18 cellular contexts compared by ENCODE assay signal in genomic region chr17:32626371-32626770, GRCh38.
DNase-seq lines count a peak whose midpoint lies in the region; ATAC-seq and TF ChIP-seq lines count a peak whose summit lies in the region.
"Had no signal": no experiment of that assay in that cellular context is flagged by ENCODE, and none has a peak within 500 bp of the region (broad histone marks: within the 10 kb centered on the region; RNA-seq: fewer than 3 reads in every experiment).

No MANE protein-coding gene starts in this region.

- H3K4me3 Mint-ChIP-seq in stimulated activated memory B cell treated with anti-CD40 and anti-IgM and Interleukin-4, amounts not matched to agents 10 μg/mL and 1 μg/mL and 100 μg/mL, for 72 hours: no peak overlapping the region
- H3K4me3 Mint-ChIP-seq: activated naive CD8-positive, alpha-beta T cell treated with anti-CD3 and anti-CD28 coated beads, Interleukin-2, amount 50 U/mL, for 24 hours; naive thymus-derived CD4-positive, alpha-beta T cell had no signal

- DNase-seq in NCI-H1105 treated with DMSO at 0.1 percent for 48 hours (lab: John Stamatoyannopoulos, UW) (peak; percentile 78), NCI-H2227 treated with DMSO at 0.1 percent for 48 hours (lab: John Stamatoyannopoulos, UW) (peak; percentile 34), dorsolateral prefrontal cortex (no peak), putamen (ENCODE audit: low spot score) (peak; percentile 31), OCI-M2 (lab: John Stamatoyannopoulos, UW; ENCODE audit: unreplicated experiment) (no peak), uterus (no peak)
- DNase-seq: activated CD4-positive, alpha-beta T cell treated with anti-CD3 and anti-CD28 coated beads, Interleukin-2, amount 50 U/mL, for 4 hours; activated naive CD8-positive, alpha-beta T cell treated with anti-CD3 and anti-CD28 coated beads, Interleukin-2, amount 50 U/mL, for 24 hours; central memory CD4-positive, alpha-beta T cell; DND-41; left ventricle myocardium inferior; naive thymus-derived CD4-positive, alpha-beta T cell; NCI-H187; SK-N-SH had no signal

- H3K4me3 ChIP-seq in dorsolateral prefrontal cortex: peak overlapping the region in 55 of 59 donors; percentile 9 to 64 (median 41)
- H3K4me3 ChIP-seq in uterus: no peak overlapping the region
- H3K4me3 ChIP-seq: BLaER1 treated with 17β-estradiol and CSF1 and Interleukin-3, amounts not matched to agents 10 nM and 100 nM; left ventricle myocardium inferior had no signal

- H3K36me3 Mint-ChIP-seq in stimulated activated memory B cell treated with anti-CD40 and anti-IgM and Interleukin-4, amounts not matched to agents 10 μg/mL and 1 μg/mL and 100 μg/mL, for 72 hours: peaks cover 19% of the 10 kb centered on the region

- no peaks in the 10 kb centered on the region for H3K27me3 Mint-ChIP-seq in stimulated activated memory B cell treated with anti-CD40 and anti-IgM and Interleukin-4, amounts not matched to agents 10 μg/mL and 1 μg/mL and 100 μg/mL, for 72 hours
- H3K27me3 Mint-ChIP-seq: activated naive CD8-positive, alpha-beta T cell treated with anti-CD3 and anti-CD28 coated beads, Interleukin-2, amount 50 U/mL, for 24 hours; naive thymus-derived CD4-positive, alpha-beta T cell had no signal

- H3K36me3 ChIP-seq in uterus: no peaks in the 10 kb centered on the region
- H3K36me3 ChIP-seq: BLaER1 treated with 17β-estradiol and CSF1 and Interleukin-3, amounts not matched to agents 10 nM and 100 nM; left ventricle myocardium inferior had no signal

- no peak for ATAC-seq in stimulated activated memory B cell treated with anti-CD40 and anti-IgM and Interleukin-4, amounts not matched to agents 10 μg/mL and 1 μg/mL and 100 μg/mL, for 72 hours
- ATAC-seq in HG02678 (IDR thresholded peaks at IDR 0.05; ENCODE audit: unreplicated experiment): no peak
- ATAC-seq: activated naive CD8-positive, alpha-beta T cell treated with anti-CD3 and anti-CD28 coated beads, Interleukin-2, amount 50 U/mL, for 24 hours; naive thymus-derived CD4-positive, alpha-beta T cell had no signal

- TF ChIP-seq CTCF in dorsolateral prefrontal cortex (IDR thresholded peaks at IDR 0.05 in 54 of 56, conservative IDR thresholded peaks at IDR 0.05 in 2 of 56; ENCODE audit: low read depth in 1 of 56, partially characterized antibody in 56 of 56) (peak in 12 of 56 donors; percentile 6 to 31 (median 16)), uterus (IDR thresholded peaks at IDR 0.05) (no peak)

- H3K27ac Mint-ChIP-seq in stimulated activated memory B cell treated with anti-CD40 and anti-IgM and Interleukin-4, amounts not matched to agents 10 μg/mL and 1 μg/mL and 100 μg/mL, for 72 hours: no peak overlapping the region
- H3K27ac Mint-ChIP-seq: activated naive CD8-positive, alpha-beta T cell treated with anti-CD3 and anti-CD28 coated beads, Interleukin-2, amount 50 U/mL, for 24 hours; naive thymus-derived CD4-positive, alpha-beta T cell had no signal

- no peaks in the 10 kb centered on the region for H3K9me3 Mint-ChIP-seq in stimulated activated memory B cell treated with anti-CD40 and anti-IgM and Interleukin-4, amounts not matched to agents 10 μg/mL and 1 μg/mL and 100 μg/mL, for 72 hours
- H3K9me3 Mint-ChIP-seq: activated naive CD8-positive, alpha-beta T cell treated with anti-CD3 and anti-CD28 coated beads, Interleukin-2, amount 50 U/mL, for 24 hours; naive thymus-derived CD4-positive, alpha-beta T cell had no signal

- TF ChIP-seq POLR2A in uterus (IDR thresholded peaks at IDR 0.05): no peak

- no peaks in the 10 kb centered on the region for H3K9me3 ChIP-seq in uterus
- H3K9me3 ChIP-seq: BLaER1 treated with 17β-estradiol and CSF1 and Interleukin-3, amounts not matched to agents 10 nM and 100 nM; left ventricle myocardium inferior; SK-N-SH had no signal

- H3K4me1 ChIP-seq in uterus: no peaks in the 10 kb centered on the region
- H3K4me1 ChIP-seq: BLaER1 treated with 17β-estradiol and CSF1 and Interleukin-3, amounts not matched to agents 10 nM and 100 nM had no signal

- H3K27me3 ChIP-seq in dorsolateral prefrontal cortex (no peaks in the 10 kb centered on the region), uterus (no peaks in the 10 kb centered on the region)
- H3K27me3 ChIP-seq: BLaER1 treated with 17β-estradiol and CSF1 and Interleukin-3, amounts not matched to agents 10 nM and 100 nM had no signal

- peak overlapping the region in 56 of 59 donors; percentile 48 to 95 (median 80) for H3K27ac ChIP-seq in dorsolateral prefrontal cortex
- H3K27ac ChIP-seq in uterus: no peak overlapping the region
- H3K27ac ChIP-seq: BLaER1 treated with 17β-estradiol and CSF1 and Interleukin-3, amounts not matched to agents 10 nM and 100 nM; HL-60; left ventricle myocardium inferior had no signal

- intact Hi-C loops in dorsolateral prefrontal cortex (cut with DNase I) (loop anchor here in 1 of 2 donors (2.0 to 10.0 kb wide), 2 partner anchors 34 to 132 kb away; no protein-coding TSS in a partner anchor), uterus (cut with DNase I; ENCODE audit: low total_unique reads) (no loop called here)

- H3K4me1 Mint-ChIP-seq in stimulated activated memory B cell treated with anti-CD40 and anti-IgM and Interleukin-4, amounts not matched to agents 10 μg/mL and 1 μg/mL and 100 μg/mL, for 72 hours: no peaks in the 10 kb centered on the region
- H3K4me1 Mint-ChIP-seq: activated naive CD8-positive, alpha-beta T cell treated with anti-CD3 and anti-CD28 coated beads, Interleukin-2, amount 50 U/mL, for 24 hours; naive thymus-derived CD4-positive, alpha-beta T cell had no signal

Comparison
In these comparisons a context has a peak if more than half of its experiments do, and no peak if none do; other contexts are left out.
1. DNase-seq: peak in NCI-H1105 treated with DMSO at 0.1 percent for 48 hours (single experiment), NCI-H2227 treated with DMSO at 0.1 percent for 48 hours (single experiment) and putamen (single experiment); none in dorsolateral prefrontal cortex (0 of 10), OCI-M2 (single experiment) and uterus (0 of 2).
2. H3K27ac ChIP-seq: peak in dorsolateral prefrontal cortex (56 of 59); none in uterus (0 of 2).
3. H3K4me3 ChIP-seq: peak in dorsolateral prefrontal cortex (55 of 59); none in uterus (0 of 2).